ENCODE assay signal across 14 cellular contexts in genomic region chr6:35473075-35473848, GRCh38. TPM values are rescaled to one million over a fixed set of nuclear protein-coding genes. Genes with fewer than 3 reads are reported as not detected.
DNase-seq lines count a peak whose midpoint lies in the region; ATAC-seq and TF ChIP-seq lines count a peak whose summit lies in the region.
"Had no signal": no experiment of that assay in that cellular context is flagged by ENCODE, and none has a peak within 500 bp of the region (broad histone marks: within the 10 kb centered on the region; RNA-seq: fewer than 3 reads in every experiment).

No MANE protein-coding gene starts in this region.

- H3K9ac ChIP-seq in Loucy (ENCODE audit: low read depth, low read length, poor library complexity, severe bottlenecking) (no peak overlapping the region), stomach smooth muscle (ENCODE audit: low read length in 2 of 2) (no peak overlapping the region), colonic mucosa (ENCODE audit: low read depth in 2 of 2, low read length in 2 of 2) (no peak overlapping the region)

- peak overlapping the region; percentile 99 for H3K27ac Mint-ChIP-seq in activated naive CD8-positive, alpha-beta T cell treated with anti-CD3 and anti-CD28 coated beads, Interleukin-2, amount 50 U/mL, for 24 hours

- H3K9me3 ChIP-seq in Loucy (ENCODE audit: insufficient read depth, low read depth, low read length) (no peaks in the 10 kb centered on the region), stomach smooth muscle (ENCODE audit: control insufficient read depth in 2 of 2, low read length in 2 of 2) (no peaks in the 10 kb centered on the region), colonic mucosa (no peaks in the 10 kb centered on the region)

- peak; percentile 33 for DNase-seq in stimulated activated CD4-positive, alpha-beta T cell treated with anti-CD3 and anti-CD28 coated beads, Interleukin-12 subunit alpha, Interleukin-12 subunit beta, amount 100 ng/mL, for 4 hours
- no peak for DNase-seq in stimulated activated CD4-positive, alpha-beta T cell treated with anti-CD3 and anti-CD28 coated beads, Interleukin-4, amount 100 ng/mL, for 24 hours
- DNase-seq in activated naive CD8-positive, alpha-beta T cell treated with anti-CD3 and anti-CD28 coated beads, Interleukin-2, amount 50 U/mL, for 24 hours: peak; percentile 44
- DNase-seq in colonic mucosa (no peak), NCI-H226 (no peak), foreskin melanocyte (no peak)
- DNase-seq: amygdala; effector CD8-positive, alpha-beta T cell; MM.1S had no signal

- no peaks in the 10 kb centered on the region for H3K9me3 Mint-ChIP-seq in activated naive CD8-positive, alpha-beta T cell treated with anti-CD3 and anti-CD28 coated beads, Interleukin-2, amount 50 U/mL, for 24 hours

- no peaks in the 10 kb centered on the region for H3K27me3 Mint-ChIP-seq in activated naive CD8-positive, alpha-beta T cell treated with anti-CD3 and anti-CD28 coated beads, Interleukin-2, amount 50 U/mL, for 24 hours

- TF ChIP-seq CTCF in Loucy (conservative IDR thresholded peaks at IDR 0.05; ENCODE audit: low read length): no peak
- TF ChIP-seq CTCF in colonic mucosa (IDR thresholded peaks at IDR 0.05): no peak

- peaks cover 46% of the 10 kb centered on the region for H3K36me3 Mint-ChIP-seq in activated naive CD8-positive, alpha-beta T cell treated with anti-CD3 and anti-CD28 coated beads, Interleukin-2, amount 50 U/mL, for 24 hours (ENCODE audit: low read depth)

- H3K36me3 ChIP-seq in Loucy (ENCODE audit: insufficient read depth, low read length): peaks cover 45% of the 10 kb centered on the region
- H3K36me3 ChIP-seq in stomach smooth muscle (ENCODE audit: control insufficient read depth in 2 of 2, insufficient read depth in 2 of 2, low read length in 2 of 2): peaks cover 47% of the 10 kb centered on the region in 2 donors
- no peaks in the 10 kb centered on the region for H3K36me3 ChIP-seq in colonic mucosa

- H3K4me1 Mint-ChIP-seq in activated naive CD8-positive, alpha-beta T cell treated with anti-CD3 and anti-CD28 coated beads, Interleukin-2, amount 50 U/mL, for 24 hours: peaks cover 34% of the 10 kb centered on the region

- H3K27me3 ChIP-seq in Loucy (ENCODE audit: insufficient read depth, low read length, poor library complexity, severe bottlenecking) (peaks cover 11% of the 10 kb centered on the region), stomach smooth muscle (ENCODE audit: control insufficient read depth in 1 of 2, insufficient read depth in 2 of 2, low read length in 2 of 2) (no peaks in the 10 kb centered on the region), colonic mucosa (no peaks in the 10 kb centered on the region)

- peak; percentile 38 for ATAC-seq in activated naive CD8-positive, alpha-beta T cell treated with anti-CD3 and anti-CD28 coated beads, Interleukin-2, amount 50 U/mL, for 24 hours

- H2AFZ ChIP-seq in Loucy (ENCODE audit: low read length): no peak overlapping the region

- H4K20me1 ChIP-seq in Loucy (ENCODE audit: insufficient read depth, low read length, poor library complexity, severe bottlenecking): peaks cover 57% of the 10 kb centered on the region

- H3K4me3 ChIP-seq in Loucy (ENCODE audit: low read length, poor library complexity, severe bottlenecking) (no peak overlapping the region), stomach smooth muscle (ENCODE audit: low read length in 2 of 2) (no peak overlapping the region), colonic mucosa (no peak overlapping the region)

- H3K4me1 ChIP-seq in Loucy (ENCODE audit: insufficient read depth, low read length, poor library complexity, severe bottlenecking): peaks cover 24% of the 10 kb centered on the region
- H3K4me1 ChIP-seq in stomach smooth muscle (ENCODE audit: control insufficient read depth, insufficient read depth, low read length): peaks cover 39% of the 10 kb centered on the region
- no peaks in the 10 kb centered on the region for H3K4me1 ChIP-seq in colonic mucosa

- no peaks in the 10 kb centered on the region for H3K9me2 ChIP-seq in Loucy (replicated peaks; ENCODE audit: low read depth, low read length)

- H3K27ac ChIP-seq in stomach smooth muscle (ENCODE audit: low read length): peak overlapping the region; percentile 24
- H3K27ac ChIP-seq in colonic mucosa: no peak overlapping the region
- H3K27ac ChIP-seq: C4-2B had no signal

- H3F3A ChIP-seq in Loucy (ENCODE audit: low read depth): peaks cover 3% of the 10 kb centered on the region; the same call in 1 of the 2 replicates

- H3K4me3 Mint-ChIP-seq in activated naive CD8-positive, alpha-beta T cell treated with anti-CD3 and anti-CD28 coated beads, Interleukin-2, amount 50 U/mL, for 24 hours: no peak overlapping the region

- peaks cover 51% of the 10 kb centered on the region for H3K79me2 ChIP-seq in Loucy (ENCODE audit: insufficient read depth, low read length)

- H3K4me2 ChIP-seq in Loucy (ENCODE audit: low read depth, low read length, poor library complexity, severe bottlenecking): peak overlapping the region; percentile 89

- intact Hi-C loops in colonic mucosa (cut with DNase I): no loop called here

RNA-seq across cellular contexts. Expression of gene RPL10A, which starts 5.1 kb away (rescaled TPM):
- 1,000 to 10,000 TPM in 1 of 2 donors, 100 to 1,000 TPM in 1; 998 to 1,213 TPM for total RNA-seq in colonic mucosa

RNA-seq across cellular contexts. Expression of gene FANCE, which starts 21.1 kb away (rescaled TPM):
- 10 to 100 TPM in 1 of 2 donors, 1 to 10 TPM in 1; 3.7 to 10.7 TPM for total RNA-seq in colonic mucosa

RNA-seq across cellular contexts. Expression of gene TEAD3, which starts 23.6 kb away (rescaled TPM):
- 10 to 100 TPM; 24.5 to 38.4 TPM for total RNA-seq in colonic mucosa

RNA-seq across cellular contexts. Expression of gene TULP1, which starts 39.4 kb away (rescaled TPM):
- total RNA-seq in colonic mucosa: not detected
- total RNA-seq: glomerular endothelial cell, NCI-H460 had no signal

Comparison
In these comparisons a context has a peak if more than half of its experiments do, and no peak if none do; other contexts are left out.
1. DNase-seq: peak in stimulated activated CD4-positive, alpha-beta T cell treated with anti-CD3 and anti-CD28 coated beads, Interleukin-12 subunit alpha, Interleukin-12 subunit beta, amount 100 ng/mL, for 4 hours (single experiment) and activated naive CD8-positive, alpha-beta T cell treated with anti-CD3 and anti-CD28 coated beads, Interleukin-2, amount 50 U/mL, for 24 hours (single experiment); none in stimulated activated CD4-positive, alpha-beta T cell treated with anti-CD3 and anti-CD28 coated beads, Interleukin-4, amount 100 ng/mL, for 24 hours (single experiment), colonic mucosa (single experiment), NCI-H226 (single experiment) and foreskin melanocyte (single experiment).